ENCODE assay signal across 22 cellular contexts in the genomic region with DNA sequence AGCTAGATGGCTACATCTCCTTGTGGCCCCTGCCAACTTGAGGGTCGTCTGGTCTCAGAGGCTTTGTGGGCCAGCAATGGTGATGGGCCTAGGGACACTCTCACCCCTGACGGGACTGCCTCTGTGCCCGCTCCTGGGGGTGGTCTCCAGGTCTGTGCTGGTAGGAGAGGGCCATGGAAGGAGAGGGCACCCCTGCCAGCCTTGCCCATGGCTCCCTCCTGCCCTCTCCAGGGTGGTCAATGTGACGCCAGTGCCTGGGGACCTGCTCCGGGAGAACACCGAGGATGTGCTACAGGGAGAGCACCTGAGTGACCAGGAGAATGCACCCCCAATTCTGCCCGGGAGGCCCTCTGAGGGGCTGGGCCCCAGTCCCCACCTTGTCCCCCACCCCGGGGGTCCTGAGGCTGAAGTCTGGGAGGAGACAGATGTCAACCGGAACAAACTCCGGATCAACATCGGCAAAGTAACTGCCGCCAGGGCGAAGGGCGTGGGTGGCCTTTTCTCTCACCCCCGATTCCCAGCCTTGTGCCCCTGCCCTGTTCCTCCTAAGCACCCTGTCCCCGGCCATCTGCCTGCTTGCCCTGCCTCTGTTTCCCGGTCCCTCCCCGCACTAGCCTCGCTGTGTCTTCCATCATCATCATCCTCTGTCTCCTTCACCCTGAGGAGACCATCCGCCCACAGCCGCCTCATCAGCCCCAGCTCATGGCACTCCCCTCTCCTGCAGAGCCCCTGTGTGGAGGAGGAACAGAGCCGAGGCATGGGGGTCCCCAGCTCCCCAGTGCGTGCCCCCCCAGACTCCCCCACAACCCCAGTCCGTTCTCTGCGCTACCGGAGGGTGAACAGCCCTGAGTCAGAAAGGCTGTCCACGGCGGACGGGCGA. TPM values are rescaled to one million over a fixed set of nuclear protein-coding genes. Genes with fewer than 3 reads are reported as not detected.
DNase-seq lines count a peak whose midpoint lies in the region; ATAC-seq, FAIRE-seq and TF ChIP-seq lines count a peak whose summit lies in the region.
"Had no signal": no experiment of that assay in that cellular context is flagged by ENCODE, and none has a peak within 500 bp of the region (broad histone marks: within the 10 kb centered on the region; RNA-seq: fewer than 3 reads in every experiment).

No MANE protein-coding gene starts in this region.

- CTCF ChIA-PET in IMR-90 (lab: Yijun Ruan, JAX): no interaction called here

- POLR2A ChIA-PET in IMR-90 (lab: Charles Lee; ENCODE audit: unreplicated experiment): no interaction called here

- no peaks in the 10 kb centered on the region for H3K79me1 ChIP-seq in IMR-90 (ENCODE audit: low read depth in 1 of 2, low read length in 2 of 2)

- no peak overlapping the region for H3K18ac ChIP-seq in IMR-90 (ENCODE audit: low read depth, low read length)

- in situ Hi-C loops in IMR-90 (cut with MboI; ENCODE audit: low sequenced_read_pairs): loop anchor here (5.0 kb wide), 1 partner anchor 233 kb away; no protein-coding TSS in a partner anchor

- no peak overlapping the region for H3K4me3 ChIP-seq in IMR-90 (ENCODE audit: insufficient read depth, low read depth, low read length)
- no peak overlapping the region for H3K4me3 ChIP-seq in WERI-Rb-1 (ENCODE audit: low read depth, low read length)
- no peak overlapping the region for H3K4me3 ChIP-seq in kidney (ENCODE audit: low read length in 2 of 2)

- no peaks in the 10 kb centered on the region for H3K4me1 ChIP-seq in IMR-90 (ENCODE audit: control insufficient read depth, insufficient read depth, low read length)
- no peaks in the 10 kb centered on the region for H3K4me1 ChIP-seq in kidney (ENCODE audit: control insufficient read depth in 1 of 2, insufficient read depth in 1 of 2, low read depth in 1 of 2, low read length in 2 of 2)

- H2AFZ ChIP-seq in IMR-90 (replicated peaks; ENCODE audit: low read length, poor library complexity): no peak overlapping the region

- BruUV-seq in IMR-90 (replicated peaks; lab: Mats Ljungman, UMichigan): no TSS peak

- no peak overlapping the region for H3K56ac ChIP-seq in IMR-90 (ENCODE audit: extremely low read depth, insufficient read depth, low read length)

- H3K27me3 Mint-ChIP-seq in natural killer cell (ENCODE audit: low read depth in 2 of 2): peaks cover 0 to 4% of the 10 kb centered on the region in 2 donors

- peak overlapping the region; percentile 83 for H3K27ac Mint-ChIP-seq in stimulated activated effector memory CD8-positive, alpha-beta T cell treated with anti-CD3 and anti-CD28 coated beads, Interleukin-12 subunit alpha, Interleukin-12 subunit beta, amount 100 ng/mL, for 72 hours
- H3K27ac Mint-ChIP-seq in natural killer cell: no peak overlapping the region
- H3K27ac Mint-ChIP-seq: CD14-positive monocyte; CD8-positive, alpha-beta T cell had no signal

- H2BK5ac ChIP-seq in IMR-90 (ENCODE audit: low read depth, low read length, poor library complexity, severe bottlenecking): no peak overlapping the region

- WGBS in IMR-90 (ENCODE audit: extremely low coverage in 2 of 2, insufficient read length in 1 of 2), 2 experiments: 90% methylated on average over 11 of the region's 30 CpGs; no CpG with 5 or more reads in 1 of the 2 experiments

- no peak for FAIRE-seq in kidney (lab: Jason Lieb, UNC)
- no peak for FAIRE-seq in HTR-8/SVneo (lab: Jason Lieb, UNC)
- FAIRE-seq: D721Med, G401.6, GM12891, GM19239 had no signal

- no peak overlapping the region for H4K8ac ChIP-seq in IMR-90 (ENCODE audit: low read depth in 2 of 2, low read length in 2 of 2)

- H3K27ac ChIP-seq in IMR-90 (ENCODE audit: insufficient read depth, low read length) (no peak overlapping the region), WERI-Rb-1 (no peak overlapping the region), kidney (ENCODE audit: low read depth in 2 of 2, low read length in 2 of 2) (no peak overlapping the region)

- no peak overlapping the region for H3K23ac ChIP-seq in IMR-90 (ENCODE audit: low read depth, low read length)

- H3K36me3 ChIP-seq in IMR-90 (ENCODE audit: control insufficient read depth, insufficient read depth, low read length): no peaks in the 10 kb centered on the region
- no peaks in the 10 kb centered on the region for H3K36me3 ChIP-seq in WERI-Rb-1
- H3K36me3 ChIP-seq in kidney (ENCODE audit: control insufficient read depth in 1 of 2, insufficient read depth in 2 of 2, low read length in 2 of 2): no peaks in the 10 kb centered on the region

- H4K91ac ChIP-seq in IMR-90 (ENCODE audit: insufficient read depth, low read depth, low read length): no peak overlapping the region

- dilution Hi-C loops in IMR-90 (cut with HindIII; ENCODE audit: low sequenced_read_pairs, unreplicated experiment): no loop called here

- H3K9me3 ChIP-seq in IMR-90 (ENCODE audit: control insufficient read depth, insufficient read depth, low read length) (no peaks in the 10 kb centered on the region), WERI-Rb-1 (ENCODE audit: severe bottlenecking) (no peaks in the 10 kb centered on the region), kidney (ENCODE audit: control insufficient read depth in 1 of 2, low read length in 2 of 2) (no peaks in the 10 kb centered on the region)

- H2BK15ac ChIP-seq in IMR-90 (ENCODE audit: low read depth, low read length): no peak overlapping the region

- TF ChIP-seq POLR2A in IMR-90 (IDR thresholded peaks at IDR 0.05; ENCODE audit: low read depth, low read length): no peak

- no peak overlapping the region for H3K4me3 Mint-ChIP-seq in stimulated activated effector memory CD8-positive, alpha-beta T cell treated with anti-CD3 and anti-CD28 coated beads, Interleukin-12 subunit alpha, Interleukin-12 subunit beta, amount 100 ng/mL, for 72 hours
- no peak overlapping the region for H3K4me3 Mint-ChIP-seq in natural killer cell
- H3K4me3 Mint-ChIP-seq: CD14-positive monocyte; CD8-positive, alpha-beta T cell had no signal

- DNase-seq in IMR-90 (no peak), WERI-Rb-1 (peak; percentile 10), kidney (peak; percentile 58), HTR-8/SVneo (ENCODE audit: insufficient read length, low spot score) (no peak), natural killer cell (no peak), A172 (ENCODE audit: low spot score) (no peak)
- no peak for DNase-seq in stimulated activated effector memory CD8-positive, alpha-beta T cell treated with anti-CD3 and anti-CD28 coated beads, Interleukin-12 subunit alpha, Interleukin-12 subunit beta, amount 100 ng/mL, for 72 hours (ENCODE audit: low spot score in 2 of 2)
- DNase-seq: CD8-positive, alpha-beta T cell; COR-L47; DMS153; DMS79 treated with DMSO at 0.1 percent for 48 hours; EL; GOT3; H9 had no signal

- H2AK5ac ChIP-seq in IMR-90 (ENCODE audit: low read depth, low read length): no peak overlapping the region

- H3K14ac ChIP-seq in IMR-90 (replicated peaks; ENCODE audit: low read depth, low read length): no peak overlapping the region

- intact Hi-C loops in IMR-90 (cut with micrococcal nuclease): no loop called here
- intact Hi-C loops in kidney (cut with DNase I): no loop called here
- intact Hi-C loops in natural killer cell (cut with micrococcal nuclease): no loop called here

- H3K36me3 Mint-ChIP-seq in stimulated activated effector memory CD8-positive, alpha-beta T cell treated with anti-CD3 and anti-CD28 coated beads, Interleukin-12 subunit alpha, Interleukin-12 subunit beta, amount 100 ng/mL, for 72 hours: peaks cover 6% of the 10 kb centered on the region
- no peaks in the 10 kb centered on the region for H3K36me3 Mint-ChIP-seq in natural killer cell
- H3K36me3 Mint-ChIP-seq: CD14-positive monocyte; CD8-positive, alpha-beta T cell had no signal

- no peak overlapping the region for H2BK20ac ChIP-seq in IMR-90 (ENCODE audit: low read depth, low read length)

- ATAC-seq in IMR-90 (ENCODE audit: low read depth) (no peak), natural killer cell (no peak)
- ATAC-seq in stimulated activated effector memory CD8-positive, alpha-beta T cell treated with anti-CD3 and anti-CD28 coated beads, Interleukin-12 subunit alpha, Interleukin-12 subunit beta, amount 100 ng/mL, for 72 hours: no peak
- ATAC-seq: CD8-positive, alpha-beta T cell had no signal

- no peaks in the 10 kb centered on the region for H3K9me3 Mint-ChIP-seq in stimulated activated effector memory CD8-positive, alpha-beta T cell treated with anti-CD3 and anti-CD28 coated beads, Interleukin-12 subunit alpha, Interleukin-12 subunit beta, amount 100 ng/mL, for 72 hours
- no peaks in the 10 kb centered on the region for H3K9me3 Mint-ChIP-seq in natural killer cell
- H3K9me3 Mint-ChIP-seq: CD14-positive monocyte; CD8-positive, alpha-beta T cell; H9 had no signal

- H3K27me3 ChIP-seq in IMR-90 (ENCODE audit: control insufficient read depth, insufficient read depth, low read length): peaks cover 36% of the 10 kb centered on the region
- no peaks in the 10 kb centered on the region for H3K27me3 ChIP-seq in WERI-Rb-1 (ENCODE audit: insufficient read depth, low read depth, severe bottlenecking)

- H3K4me2 ChIP-seq in IMR-90 (ENCODE audit: low read depth, low read length): no peak overlapping the region

- H3K9ac ChIP-seq in IMR-90 (ENCODE audit: low read depth, low read length) (no peak overlapping the region), kidney (ENCODE audit: low read length in 2 of 2) (no peak overlapping the region)

- no peak overlapping the region for H2BK120ac ChIP-seq in IMR-90 (ENCODE audit: low read depth, low read length)

- H3K9me1 ChIP-seq in IMR-90 (ENCODE audit: insufficient read depth, low read length): no peaks in the 10 kb centered on the region

- TF ChIP-seq RAD21 in IMR-90 (IDR thresholded peaks at IDR 0.05; ENCODE audit: low read length): no peak

- H3K4me1 Mint-ChIP-seq in stimulated activated effector memory CD8-positive, alpha-beta T cell treated with anti-CD3 and anti-CD28 coated beads, Interleukin-12 subunit alpha, Interleukin-12 subunit beta, amount 100 ng/mL, for 72 hours: peaks cover 43% of the 10 kb centered on the region
- H3K4me1 Mint-ChIP-seq in natural killer cell: peaks cover 0 to 6% of the 10 kb centered on the region in 2 donors

- TF ChIP-seq CTCF in IMR-90 (conservative IDR thresholded peaks at IDR 0.05; ENCODE audit: low read depth, low read length) (no peak), WERI-Rb-1 (IDR thresholded peaks at IDR 0.05; ENCODE audit: low read depth, low read length) (no peak), kidney (IDR thresholded peaks at IDR 0.05; ENCODE audit: borderline replicate concordance, extremely low read depth, insufficient read depth) (no peak), natural killer cell (IDR thresholded peaks at IDR 0.05) (no peak)

- no peak overlapping the region for H3K4ac ChIP-seq in IMR-90 (ENCODE audit: low read depth, low read length)

- H2AK9ac ChIP-seq in IMR-90 (replicated peaks; ENCODE audit: low read depth, low read length, poor library complexity): peak overlapping the region; percentile 37

- H4K5ac ChIP-seq in IMR-90 (ENCODE audit: low read depth, low read length): no peak overlapping the region

- no peaks in the 10 kb centered on the region for H4K20me1 ChIP-seq in IMR-90 (ENCODE audit: insufficient read depth, low read length)

RNA-seq across cellular contexts. Expression of gene TTBK1, which starts 15.8 kb away (rescaled TPM):
- total RNA-seq in IMR-90 (2012; rRNA removed) (under 0.01 TPM in 1 of 2 replicates, not detected in the other), kidney (0.31 TPM), natural killer cell (under 1 TPM in 1 of 3 donors, not detected in 2; 0.07 TPM)
- polyA plus RNA-seq in IMR-90 (2012; rRNA removed) (0.01 and 0.02 TPM in 2 replicates), kidney (ENCODE audit: insufficient read depth, low read depth, low replicate concordance) (0.26 TPM)
- 0.02 and 0.03 TPM in 2 replicates for polyA plus RNA-seq in IMR-90 (2012; cell fraction: cytosol; rRNA removed)
- polyA plus RNA-seq in IMR-90 (2012; cell fraction: nucleus; rRNA removed; ENCODE audit: low replicate concordance): 0.10 and 0.13 TPM in 2 replicates
- not detected in 2 replicates for total RNA-seq in A172 (2014; rRNA removed; shearing (Covaris generic))
- total RNA-seq: A673 had no signal
- polyA plus RNA-seq: BJ, CD14-positive monocyte had no signal

RNA-seq across cellular contexts. Expression of gene DNPH1, which starts 29.8 kb away (rescaled TPM):
- 19.0 and 22.8 TPM in 2 replicates for total RNA-seq in IMR-90 (2012; rRNA removed)
- 47.8 and 58.0 TPM in 2 replicates for polyA plus RNA-seq in IMR-90 (2012; rRNA removed)
- 192 and 227 TPM in 2 replicates for polyA plus RNA-seq in IMR-90 (2012; cell fraction: cytosol; rRNA removed)
- polyA plus RNA-seq in IMR-90 (2012; cell fraction: nucleus; rRNA removed; ENCODE audit: low replicate concordance): 42.4 and 83.8 TPM in 2 replicates
- 74.3 TPM for total RNA-seq in kidney
- 373 TPM for polyA plus RNA-seq in kidney (ENCODE audit: insufficient read depth, low read depth, low replicate concordance)
- total RNA-seq in natural killer cell: 10 to 100 TPM in 1 of 3 donors, 1 to 10 TPM in 2; 6.1 to 10.2 (median 8.0) TPM
- 120 and 173 TPM in 2 replicates for total RNA-seq in A172 (2014; rRNA removed; shearing (Covaris generic))

RNA-seq across cellular contexts. Expression of gene SLC22A7, which starts 39.0 kb away (rescaled TPM):
- not detected in 2 replicates for total RNA-seq in IMR-90 (2012; rRNA removed)
- polyA plus RNA-seq in IMR-90 (2012; rRNA removed): not detected in 2 replicates
- not detected in 2 replicates for polyA plus RNA-seq in IMR-90 (2012; cell fraction: cytosol; rRNA removed)
- not detected in 2 replicates for polyA plus RNA-seq in IMR-90 (2012; cell fraction: nucleus; rRNA removed; ENCODE audit: low replicate concordance)
- 2.0 TPM for total RNA-seq in kidney
- 34.8 TPM for polyA plus RNA-seq in kidney (ENCODE audit: insufficient read depth, low read depth, low replicate concordance)
- not detected for total RNA-seq in natural killer cell
- total RNA-seq in A172 (2014; rRNA removed; shearing (Covaris generic)): not detected in 2 replicates
- total RNA-seq: A673; CD8-positive, alpha-beta T cell; H9; HT-29 had no signal
- polyA plus RNA-seq: BJ, CD14-positive monocyte had no signal

RNA-seq across cellular contexts. Expression of gene CRIP3, which starts 49.6 kb away (rescaled TPM):
- total RNA-seq in IMR-90 (2012; rRNA removed) (not detected in 2 replicates), kidney (5.6 TPM), natural killer cell (1 to 10 TPM; 3.6 to 5.3 (median 4.3) TPM)
- polyA plus RNA-seq in IMR-90 (2012; rRNA removed) (not detected in 2 replicates), kidney (ENCODE audit: insufficient read depth, low read depth, low replicate concordance) (14.3 TPM)
- not detected in 2 replicates for polyA plus RNA-seq in IMR-90 (2012; cell fraction: cytosol; rRNA removed)
- polyA plus RNA-seq in IMR-90 (2012; cell fraction: nucleus; rRNA removed; ENCODE audit: low replicate concordance): 0.13 and 0.55 TPM in 2 replicates
- total RNA-seq in A172 (2014; rRNA removed; shearing (Covaris generic)): not detected in 2 replicates
- total RNA-seq: HT-29 had no signal
- polyA plus RNA-seq: BJ had no signal

Comparison
In these comparisons a context has a peak if more than half of its experiments do, and no peak if none do; other contexts are left out.
1. DNase-seq: peak in WERI-Rb-1 (single experiment) and kidney (single experiment); none in IMR-90 (single experiment), stimulated activated effector memory CD8-positive, alpha-beta T cell treated with anti-CD3 and anti-CD28 coated beads, Interleukin-12 subunit alpha, Interleukin-12 subunit beta, amount 100 ng/mL, for 72 hours (0 of 2), HTR-8/SVneo (single experiment), natural killer cell (single experiment) and A172 (single experiment).